24 cellular contexts compared by ENCODE assay signal in the genomic region with DNA sequence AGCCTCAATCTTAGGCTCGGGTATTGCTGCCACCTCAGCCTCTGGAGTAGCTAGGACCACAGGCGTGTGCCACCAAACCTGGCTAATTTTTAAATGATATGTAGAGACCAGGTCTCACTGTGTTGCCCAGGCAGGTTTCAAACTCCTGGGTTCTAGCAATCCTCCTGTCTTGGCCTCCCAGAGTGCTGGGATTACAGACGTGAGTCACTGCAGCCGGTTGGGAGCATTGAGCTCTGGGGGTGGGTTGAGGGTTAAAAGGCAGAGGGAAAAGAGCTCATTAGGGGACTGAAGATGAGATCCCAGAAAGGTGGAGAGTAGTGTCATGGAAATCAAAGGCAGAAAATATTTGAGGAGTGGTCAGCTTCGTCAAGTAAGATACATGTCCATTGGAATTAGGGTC. TPM values are rescaled to one million over a fixed set of nuclear protein-coding genes. Genes with fewer than 3 reads are reported as not detected.
"Had no signal": no experiment of that assay in that cellular context is flagged by ENCODE, and none has a peak within 500 bp of the region (broad histone marks: within the 10 kb centered on the region; RNA-seq: fewer than 3 reads in every experiment).

No MANE protein-coding gene starts in this region.

- H3K9me3 ChIP-seq: colonic mucosa, ovary, right atrium auricular region, sigmoid colon, stomach, upper lobe of right lung, vagina had no signal

- H3K4me3 ChIP-seq: colonic mucosa, lung, neural progenitor cell, ovary, right atrium auricular region, sigmoid colon, skin epidermis, stomach, upper lobe of right lung, vagina had no signal

- FAIRE-seq: frontal cortex, keratinocyte had no signal

- H3K36me3 ChIP-seq: colonic mucosa, neural progenitor cell, ovary, right atrium auricular region, sigmoid colon, stomach, upper lobe of right lung, vagina had no signal

- ATAC-seq: esophagus mucosa, left cardiac atrium, left ventricle myocardium superior, natural killer cell, upper lobe of right lung had no signal

- H3K27me3 ChIP-seq: colonic mucosa, neural progenitor cell, ovary, right atrium auricular region, sigmoid colon, stomach, upper lobe of right lung, vagina had no signal

- DNase-seq: colonic mucosa; effector CD4-positive, alpha-beta T cell; glutamatergic neuron; left cardiac atrium; left ventricle myocardium superior; natural killer cell; nucleus accumbens; ovary; sigmoid colon; stimulated activated CD4-positive, alpha-beta T cell treated with anti-CD3 and anti-CD28 coated beads, Interleukin-2, amount 100 ng/mL, for 24 hours; stimulated activated CD4-positive, alpha-beta T cell treated with anti-CD3 and anti-CD28 coated beads, Interleukin-4, amount 100 ng/mL, for 4 hours; stimulated activated naive CD4-positive, alpha-beta T cell; stomach; substantia nigra; upper lobe of right lung had no signal

- H3K9me3 Mint-ChIP-seq: natural killer cell, neural progenitor cell had no signal

- H3K4me3 Mint-ChIP-seq: natural killer cell, neural progenitor cell had no signal

- H3K4me1 Mint-ChIP-seq: natural killer cell had no signal

- H3K27ac Mint-ChIP-seq: natural killer cell, neural progenitor cell had no signal

- H3K4me1 ChIP-seq: colonic mucosa, neural progenitor cell, right atrium auricular region, sigmoid colon, stomach, upper lobe of right lung, vagina had no signal

- H3K36me3 Mint-ChIP-seq: natural killer cell had no signal

- H3K27ac ChIP-seq: colonic mucosa, neural progenitor cell, ovary, right atrium auricular region, sigmoid colon, skin epidermis, stomach, upper lobe of right lung, vagina had no signal

RNA-seq across cellular contexts. Expression of a gene that starts 7.1 kb away (rescaled TPM):
- total RNA-seq: mesenteric fat pad, right atrium auricular region, sigmoid colon had no signal

RNA-seq across cellular contexts. Expression of a gene that starts 51.5 kb away (rescaled TPM):
- total RNA-seq: natural killer cell had no signal
